Comparison of ENCODE assay signal across 9 cellular contexts in the genomic region with DNA sequence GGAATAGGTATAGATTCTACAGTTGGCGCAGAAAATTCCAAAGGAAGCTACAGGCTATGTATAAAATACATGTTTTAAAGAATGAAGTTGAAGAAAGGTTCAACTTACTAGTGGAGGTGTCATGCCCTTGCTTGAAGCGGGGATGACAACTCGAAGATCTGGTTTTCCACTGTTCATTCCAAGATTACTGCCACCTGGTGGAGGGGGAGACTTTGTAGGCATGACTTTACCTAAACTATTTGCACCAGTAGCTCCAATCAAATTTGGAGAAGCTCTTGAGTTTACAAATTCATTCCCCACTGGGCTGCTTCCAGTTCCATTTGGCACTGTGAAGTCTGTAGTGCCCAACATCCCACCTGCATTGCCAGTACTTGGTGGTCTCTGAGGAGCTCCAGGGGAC.
A peak's percentile ranks its signal among the peaks of the same experiment; 100 is the strongest.
DNase-seq lines count a peak whose midpoint lies in the region; ATAC-seq, FAIRE-seq and TF ChIP-seq lines count a peak whose summit lies in the region.
"Had no signal": no experiment of that assay in that cellular context is flagged by ENCODE, and none has a peak within 500 bp of the region (broad histone marks: within the 10 kb centered on the region; RNA-seq: fewer than 3 reads in every experiment).

No MANE protein-coding gene starts in this region.

- H3K9me3 ChIP-seq in iPS DF 6.9 (ENCODE audit: control insufficient read depth, insufficient read depth, low read length) = no peaks in the 10 kb centered on the region
- H3K9me3 ChIP-seq: mucosa of descending colon had no signal

- TF ChIP-seq POLR2A in H54 (IDR thresholded peaks at IDR 0.05; ENCODE audit: low read depth, low read length) = no peak

- FAIRE-seq in H54 (lab: Jason Lieb, UNC) = peak; percentile 88

- H3K27me3 ChIP-seq in iPS DF 6.9 (ENCODE audit: control insufficient read depth, insufficient read depth, low read length) = no peaks in the 10 kb centered on the region

- no peak for ATAC-seq in HG03159 (IDR thresholded peaks at IDR 0.05; ENCODE audit: unreplicated experiment)
- no peak for ATAC-seq in GM19467 (IDR thresholded peaks at IDR 0.05; ENCODE audit: unreplicated experiment)
- no peak for ATAC-seq in HG02588 (IDR thresholded peaks at IDR 0.05; ENCODE audit: unreplicated experiment)
- ATAC-seq: mucosa of descending colon had no signal

- no CpG with 5 or more reads among the region's 3 CpGs for WGBS in iPS DF 6.9 (ENCODE audit: insufficient coverage, insufficient read length)

- peak; percentile 30 for DNase-seq in D341Med (ENCODE audit: low spot score)
- peak; percentile 7 for DNase-seq in H54 (ENCODE audit: insufficient read length, low spot score)
- peak; percentile 52 for DNase-seq in RPMI8226
- DNase-seq in iPS DF 6.9 (ENCODE audit: low read depth, low spot score) = peak; percentile 45
- DNase-seq in NCI-H1092 (lab: John Stamatoyannopoulos, UW) = no peak

- H3K27ac ChIP-seq in iPS DF 6.9 (ENCODE audit: low read length) = no peak overlapping the region

- H3K4me3 ChIP-seq in iPS DF 6.9 (ENCODE audit: low read length) = no peak overlapping the region
- H3K4me3 ChIP-seq: mucosa of descending colon had no signal

- H3K36me3 ChIP-seq in iPS DF 6.9 (ENCODE audit: control insufficient read depth, insufficient read depth, low read length) = no peaks in the 10 kb centered on the region

- H3K4me1 ChIP-seq in iPS DF 6.9 (ENCODE audit: control insufficient read depth, insufficient read depth, low read length) = no peaks in the 10 kb centered on the region
